Comparison of ENCODE assay signal across 1 cellular context in the genomic region with DNA sequence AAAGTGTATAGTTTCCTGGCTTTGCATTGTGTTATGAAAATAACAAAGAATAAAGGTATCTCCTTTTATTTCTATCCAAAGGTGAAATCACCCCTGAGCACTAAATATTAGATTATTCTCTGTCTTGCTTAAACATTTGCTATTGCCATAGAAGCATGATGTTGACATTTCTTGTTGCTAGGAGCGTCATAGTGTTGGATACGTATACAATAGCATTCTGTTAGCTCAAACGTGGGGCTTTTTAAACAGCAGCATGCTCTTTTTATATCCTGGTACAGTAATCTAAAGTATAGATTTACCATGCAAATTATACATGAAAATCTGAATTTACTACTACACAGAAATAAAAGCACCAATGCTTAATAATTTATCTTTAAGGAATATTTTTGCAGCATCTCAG.
A peak's percentile ranks its signal among the peaks of the same experiment; 100 is the strongest.
TF ChIP-seq lines count a peak whose summit lies in the region.

No MANE protein-coding gene starts in this region.

TF ChIP-seq in HepG2, 621 proteins besides CTCF, POLR2A, EP300 and RAD21:
- TF ChIP-seq RFX1 (IDR thresholded peaks at IDR 0.05) (peak; percentile 61), RFX5 (IDR thresholded peaks at IDR 0.05; ENCODE audit: low read depth, low read length) (peak; percentile 61; the same call in 1 of the 2 replicates), TEAD2 (CRISPR knock-in tag; IDR thresholded peaks at IDR 0.05) (no peak), CCAR2 (optimal IDR thresholded peaks at IDR 0.05; ENCODE audit: low read depth, low read length) (no peak), RFX3 (CRISPR knock-in tag; IDR thresholded peaks at IDR 0.05) (0 out of 2 replicates have a peak, but pooled peaks have one; percentile 36), CREB1 (IDR thresholded peaks at IDR 0.05) (peak; percentile 12; the same call in 1 of the 2 replicates), CREB1 (CRISPR knock-in tag; IDR thresholded peaks at IDR 0.05) (no peak)
